ENCODE assay signal across 9 cellular contexts in genomic region chr6:112153926-112154621, GRCh38.
DNase-seq lines count a peak whose midpoint lies in the region; ATAC-seq, FAIRE-seq and TF ChIP-seq lines count a peak whose summit lies in the region.
"Had no signal": no experiment of that assay in that cellular context is flagged by ENCODE, and none has a peak within 500 bp of the region (broad histone marks: within the 10 kb centered on the region; RNA-seq: fewer than 3 reads in every experiment).

No MANE protein-coding gene starts in this region.

- intact Hi-C loops in sigmoid colon (cut with DNase I) = loop anchor here (5.0 kb wide), 1 partner anchor 67 kb away; the partner anchor contains the start of genes FAM229B and TUBE1
- intact Hi-C loops in aorta (cut with DNase I) = no loop called here

- no peak for TF ChIP-seq POLR2A in sigmoid colon (IDR thresholded peaks at IDR 0.05)

- H3K4me3 ChIP-seq in bronchial epithelial cell (ENCODE audit: low read depth, low read length) (no peak overlapping the region), sigmoid colon (no peak overlapping the region), aorta (ENCODE audit: low read length in 2 of 2) (no peak overlapping the region), WERI-Rb-1 (ENCODE audit: low read depth, low read length) (no peak overlapping the region)

- H3K36me3 ChIP-seq in bronchial epithelial cell (ENCODE audit: control insufficient read depth, insufficient read depth, low read length) (no peaks in the 10 kb centered on the region), sigmoid colon (peaks cover 0 to 60% (median 7%) of the 10 kb centered on the region in 4 donors), aorta (ENCODE audit: control insufficient read depth in 1 of 2, insufficient read depth in 2 of 2, low read length in 1 of 2) (no peaks in the 10 kb centered on the region), WERI-Rb-1 (no peaks in the 10 kb centered on the region)

- no peak for TF ChIP-seq CTCF in bronchial epithelial cell (IDR thresholded peaks at IDR 0.05; ENCODE audit: insufficient read depth, low read length, severe bottlenecking)
- TF ChIP-seq CTCF in sigmoid colon (IDR thresholded peaks at IDR 0.05) = no peak
- TF ChIP-seq CTCF in WERI-Rb-1 (IDR thresholded peaks at IDR 0.05; ENCODE audit: low read depth, low read length) = no peak

- no peak for ATAC-seq in aorta (ENCODE audit: low FRiP score)

- H3K9me3 ChIP-seq in sigmoid colon (no peaks in the 10 kb centered on the region), aorta (ENCODE audit: control insufficient read depth, low read length) (no peaks in the 10 kb centered on the region), WERI-Rb-1 (ENCODE audit: severe bottlenecking) (no peaks in the 10 kb centered on the region)

- H3K27me3 ChIP-seq in bronchial epithelial cell (ENCODE audit: control insufficient read depth, insufficient read depth, low read length) (no peaks in the 10 kb centered on the region), sigmoid colon (no peaks in the 10 kb centered on the region), aorta (ENCODE audit: control insufficient read depth in 1 of 2, insufficient read depth in 2 of 2, low read length in 1 of 2) (no peaks in the 10 kb centered on the region), WERI-Rb-1 (ENCODE audit: insufficient read depth, low read depth, severe bottlenecking) (no peaks in the 10 kb centered on the region)

- WGBS in sigmoid colon, 2 donors = 59 to 78% methylated on average over 5 of the region's 5 CpGs
- WGBS in aorta, 2 donors = 62 to 65% methylated on average over 5 of the region's 5 CpGs

- H3K4me1 ChIP-seq in sigmoid colon = peaks cover 0 to 42% (median 36%) of the 10 kb centered on the region in 4 donors
- H3K4me1 ChIP-seq in aorta (ENCODE audit: control insufficient read depth in 1 of 2, insufficient read depth in 2 of 2, low read length in 2 of 2) = no peaks in the 10 kb centered on the region

- FAIRE-seq in bronchial epithelial cell (lab: Jason Lieb, UNC) (no peak), GM19239 (lab: Jason Lieb, UNC) (no peak)

- H3K27ac ChIP-seq in sigmoid colon (peak overlapping the region; percentile 40 to 74 (median 66)), aorta (ENCODE audit: low read depth in 1 of 2, low read length in 2 of 2) (no peak overlapping the region), WERI-Rb-1 (no peak overlapping the region)

- TF ChIP-seq EP300 in sigmoid colon (IDR thresholded peaks at IDR 0.05) = no peak

- DNase-seq in NOMO-1 treated with DMSO at 0.1 percent for 48 hours (lab: John Stamatoyannopoulos, UW; ENCODE audit: unreplicated experiment) (peak; percentile 23), NOMO-1 treated with dmso at 0.1 percent for 144 hours (lab: John Stamatoyannopoulos, UW; ENCODE audit: unreplicated experiment) (no peak), M059J (ENCODE audit: low read depth) (peak; percentile 87), bronchial epithelial cell (ENCODE audit: low read depth) (peak; percentile 85), sigmoid colon (no peak), aorta (no peak), WERI-Rb-1 (no peak), GM19239 (ENCODE audit: insufficient read length, low spot score) (no peak)
- DNase-seq: NCI-H2107 had no signal

Comparison
In these comparisons a context has a peak if more than half of its experiments do, and no peak if none do; other contexts are left out.
1. DNase-seq: peak in NOMO-1 treated with DMSO at 0.1 percent for 48 hours (single experiment), M059J (single experiment) and bronchial epithelial cell (single experiment); none in NOMO-1 treated with dmso at 0.1 percent for 144 hours (single experiment), sigmoid colon (single experiment), aorta (0 of 2), WERI-Rb-1 (single experiment) and GM19239 (single experiment).
2. H3K27ac ChIP-seq: peak in sigmoid colon (4 of 4); none in aorta (0 of 2) and WERI-Rb-1 (single experiment).